In the genomic region with DNA sequence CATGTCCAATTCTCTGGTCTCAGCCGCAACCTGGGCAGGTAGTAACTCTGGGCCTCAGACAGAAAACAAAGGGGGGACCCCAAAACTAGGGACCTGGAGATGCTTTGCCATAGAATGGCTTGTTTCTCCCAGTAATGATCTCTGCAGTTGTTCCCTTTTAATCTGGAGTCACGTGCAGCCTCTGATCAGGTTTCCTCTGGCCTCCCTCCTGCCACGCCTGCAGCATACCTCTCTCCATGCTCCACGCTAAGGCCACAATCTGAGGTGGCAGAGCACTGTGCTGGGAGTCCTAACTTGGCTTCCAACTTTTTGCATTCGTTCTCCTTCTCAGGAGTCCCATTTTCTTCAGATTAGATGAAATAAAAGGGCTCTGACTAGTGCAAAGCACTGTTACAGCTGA, we compare ENCODE assay signal across 8 cellular contexts. TPM values are rescaled to one million over a fixed set of nuclear protein-coding genes. Genes with fewer than 3 reads are reported as not detected.
A peak's percentile ranks its signal among the peaks of the same experiment; 100 is the strongest.
DNase-seq lines count a peak whose midpoint lies in the region; ATAC-seq and TF ChIP-seq lines count a peak whose summit lies in the region.

No MANE protein-coding gene starts in this region.

- H3K27me3 Mint-ChIP-seq in activated naive CD4-positive, alpha-beta T cell treated with anti-CD3 and anti-CD28 coated beads for 36 hours (ENCODE audit: low read depth), result no peaks in the 10 kb centered on the region
- H3K27me3 Mint-ChIP-seq in WTC11 (ENCODE audit: low read depth), result no peaks in the 10 kb centered on the region

- H3K4me1 Mint-ChIP-seq in activated naive CD4-positive, alpha-beta T cell treated with anti-CD3 and anti-CD28 coated beads for 36 hours (ENCODE audit: low read depth), result peaks cover 45% of the 10 kb centered on the region
- H3K4me1 Mint-ChIP-seq in WTC11, result peaks cover 27% of the 10 kb centered on the region

- POLR2A ChIA-PET in WTC11 (lab: Charles Lee), result interaction anchor here (0.7 to 1.5 kb wide), 2 partner anchors 72 to 73 kb away, joined by 3 read pairs; no protein-coding TSS in a partner anchor

- WGBS in heart right ventricle, 2 donors, result 32 to 34% methylated on average over 5 of the region's 5 CpGs

- CTCF ChIA-PET in activated naive CD4-positive, alpha-beta T cell treated with anti-CD3 and anti-CD28 coated beads for 36 hours (lab: Charles Lee), result interaction anchor here (0.8 to 2.2 kb wide), 4 partner anchors 20 to 382 kb away, joined by 3 to 9 read pairs (median 4); no protein-coding TSS in a partner anchor
- CTCF ChIA-PET in WTC11 (lab: Charles Lee), result interaction anchor here (1.0 to 2.1 kb wide), 4 partner anchors 32 to 127 kb away, joined by 3 to 9 read pairs (median 6); no protein-coding TSS in a partner anchor

- no peaks in the 10 kb centered on the region for H3K27me3 ChIP-seq in heart right ventricle

- H3K36me3 Mint-ChIP-seq in activated naive CD4-positive, alpha-beta T cell treated with anti-CD3 and anti-CD28 coated beads for 36 hours (ENCODE audit: low read depth), result peaks cover 51% of the 10 kb centered on the region
- peaks cover 56% of the 10 kb centered on the region for H3K36me3 Mint-ChIP-seq in WTC11

- intact Hi-C loops in activated naive CD4-positive, alpha-beta T cell treated with anti-CD3 and anti-CD28 coated beads for 36 hours (cut with micrococcal nuclease), result loop anchor here (10.0 kb wide), 1 partner anchor 720 kb away; the partner anchor contains the start of gene RRAGC
- intact Hi-C loops in heart right ventricle (cut with DNase I), result loop anchor here in 2 of 10 donors (5.0 to 10.0 kb wide), 2 partner anchors 648 to 710 kb away; no protein-coding TSS in a partner anchor

- ATAC-seq in WTC11 (peak; percentile 10; the same call in 1 of the 2 replicates), heart right ventricle (peak in 6 of 8 donors; percentile 23 to 67 (median 53)), HG02884 (IDR thresholded peaks at IDR 0.05; ENCODE audit: unreplicated experiment) (no peak), GM18505 (IDR thresholded peaks at IDR 0.05; ENCODE audit: unreplicated experiment) (no peak)

- peak overlapping the region; percentile 91 for H3K27ac Mint-ChIP-seq in activated naive CD4-positive, alpha-beta T cell treated with anti-CD3 and anti-CD28 coated beads for 36 hours
- H3K27ac Mint-ChIP-seq in WTC11, result peak overlapping the region; percentile 44; the same call in 1 of the 2 replicates

- no peak for TF ChIP-seq CTCF in WTC11 (IDR thresholded peaks at IDR 0.05)
- TF ChIP-seq CTCF in heart right ventricle (IDR thresholded peaks at IDR 0.05), result no peak

- peak overlapping the region; percentile 51 to 96 (median 94) for H3K27ac ChIP-seq in heart right ventricle

- peak overlapping the region; percentile 84 for H3K4me3 Mint-ChIP-seq in activated naive CD4-positive, alpha-beta T cell treated with anti-CD3 and anti-CD28 coated beads for 36 hours
- peak overlapping the region; percentile 85 for H3K4me3 Mint-ChIP-seq in WTC11

- peaks cover under 1 to 58% (median 29%) of the 10 kb centered on the region in 9 donors for H3K36me3 ChIP-seq in heart right ventricle

- no peak for TF ChIP-seq POLR2A in GM18505 (IDR thresholded peaks at IDR 0.05; ENCODE audit: borderline replicate concordance, extremely low read depth, insufficient read depth, insufficient read length)

- peak overlapping the region; percentile 72 to 94 (median 83) for H3K4me3 ChIP-seq in heart right ventricle

- peak; percentile 24 for DNase-seq in activated naive CD4-positive, alpha-beta T cell treated with anti-CD3 and anti-CD28 coated beads for 36 hours
- DNase-seq in activated naive CD4-positive, alpha-beta T cell treated with anti-CD3 and anti-CD28 coated beads, Interleukin-2, amount 50 U/mL, for 16 hours, result no peak
- DNase-seq in WTC11 (ENCODE audit: low spot score), result no peak
- no peak for DNase-seq in heart right ventricle
- DNase-seq in retina, result peak; percentile 5
- DNase-seq in amniotic stem cell (lab: John Stamatoyannopoulos, UW), result no peak

- H3K4me1 ChIP-seq in heart right ventricle, result peaks cover 4 to 50% (median 36%) of the 10 kb centered on the region in 9 donors

- no peaks in the 10 kb centered on the region for H3K9me3 ChIP-seq in heart right ventricle

- no peaks in the 10 kb centered on the region for H3K9me3 Mint-ChIP-seq in activated naive CD4-positive, alpha-beta T cell treated with anti-CD3 and anti-CD28 coated beads for 36 hours
- H3K9me3 Mint-ChIP-seq in WTC11, result no peaks in the 10 kb centered on the region

TF ChIP-seq in WTC11, 78 proteins besides CTCF, POLR2A, EP300 and RAD21:
- TF ChIP-seq CREM (CRISPR knock-in tag; IDR thresholded peaks at IDR 0.05) (no peak), SMAD4 (CRISPR knock-in tag; IDR thresholded peaks at IDR 0.05) (no peak), NFYB (CRISPR knock-in tag; conservative IDR thresholded peaks at IDR 0.05; ENCODE audit: low read depth) (no peak), JUN (CRISPR knock-in tag; IDR thresholded peaks at IDR 0.05) (no peak), ZNF219 (CRISPR knock-in tag; IDR thresholded peaks at IDR 0.05; ENCODE audit: borderline replicate concordance) (no peak), ZNF281 (CRISPR knock-in tag; IDR thresholded peaks at IDR 0.05) (no peak), USF2 (CRISPR knock-in tag; IDR thresholded peaks at IDR 0.05) (peak; percentile 67)
- TF ChIP-seq, protein P1, sequence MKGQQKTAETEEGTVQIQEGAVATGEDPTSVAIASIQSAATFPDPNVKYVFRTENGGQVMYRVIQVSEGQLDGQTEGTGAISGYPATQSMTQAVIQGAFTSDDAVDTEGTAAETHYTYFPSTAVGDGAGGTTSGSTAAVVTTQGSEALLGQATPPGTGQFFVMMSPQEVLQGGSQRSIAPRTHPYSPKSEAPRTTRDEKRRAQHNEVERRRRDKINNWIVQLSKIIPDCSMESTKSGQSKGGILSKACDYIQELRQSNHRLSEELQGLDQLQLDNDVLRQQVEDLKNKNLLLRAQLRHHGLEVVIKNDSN (CRISPR knock-in tag; IDR thresholded peaks at IDR 0.05), result peak; percentile 68; the same call in 1 of the 2 replicates

RNA-seq across cellular contexts. Expression of gene PABPC4, which starts 1.9 kb away (rescaled TPM):
- total RNA-seq in activated naive CD4-positive, alpha-beta T cell treated with anti-CD3 and anti-CD28 coated beads for 36 hours, result 100 to 1,000 TPM; 328 to 353 TPM
- total RNA-seq in WTC11 (2021) (269 to 293 TPM (median 271 TPM) in 3 replicates), heart right ventricle (100 to 1,000 TPM; 184 to 311 (median 229) TPM)
- polyA plus RNA-seq in heart right ventricle, result 100 to 1,000 TPM; 143 to 188 TPM

Comparison
In these comparisons a context has a peak if more than half of its experiments do, and no peak if none do; other contexts are left out.
1. DNase-seq: peak in activated naive CD4-positive, alpha-beta T cell treated with anti-CD3 and anti-CD28 coated beads for 36 hours (single experiment) and retina (single experiment); none in activated naive CD4-positive, alpha-beta T cell treated with anti-CD3 and anti-CD28 coated beads, Interleukin-2, amount 50 U/mL, for 16 hours (single experiment), WTC11 (single experiment), heart right ventricle (0 of 2) and amniotic stem cell (single experiment).
2. ATAC-seq: peak in WTC11 (single experiment) and heart right ventricle (6 of 8); none in HG02884 (single experiment) and GM18505 (single experiment).